ENCODE assay signal across 19 cellular contexts in the genomic region with DNA sequence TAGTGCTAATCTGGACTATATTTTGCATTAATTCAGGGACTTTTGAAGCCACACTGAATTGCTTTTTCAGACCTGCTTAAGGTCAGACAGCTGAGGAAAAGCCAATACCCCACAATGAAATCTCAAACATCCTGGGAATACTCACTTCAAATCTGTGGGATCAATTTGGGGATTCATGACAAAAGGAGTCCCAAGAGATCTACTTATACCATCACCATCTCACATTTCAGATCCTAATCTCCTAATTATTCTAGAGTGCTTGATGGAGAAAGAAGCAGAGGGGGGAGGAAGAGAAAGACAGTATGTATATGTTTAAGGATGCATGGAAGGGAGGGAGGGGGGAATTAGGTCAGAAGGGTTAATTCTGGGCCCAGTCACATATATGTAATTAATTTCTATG.
"Had no signal": no experiment of that assay in that cellular context is flagged by ENCODE, and none has a peak within 500 bp of the region (broad histone marks: within the 10 kb centered on the region; RNA-seq: fewer than 3 reads in every experiment).

No MANE protein-coding gene starts in this region.

- H2AFZ ChIP-seq: hepatocyte, parathyroid adenoma had no signal

- H3K36me3 ChIP-seq: lower lobe of right lung, right lobe of liver, stomach had no signal

- H3K36me3 Mint-ChIP-seq: activated naive CD8-positive, alpha-beta T cell treated with anti-CD3 and anti-CD28 coated beads, Interleukin-2, amount 10 ng/mL, durations not matched to agents 7 days and 5 days; brain; natural killer cell treated with Interleukin-12 subunit alpha and Interleukin-12 subunit beta and Interleukin-15 and Interleukin-18, amount 100 ng/mL, for 72 hours; type B pancreatic cell had no signal

- H3K27ac Mint-ChIP-seq: activated CD4-positive, alpha-beta T cell treated with anti-CD3 and anti-CD28 coated beads, Interleukin-2, amount 10 ng/mL, durations not matched to agents 24 days and 14 days; activated CD8-positive, alpha-beta T cell treated with anti-CD3 and anti-CD28 coated beads for 36 hours; activated naive CD8-positive, alpha-beta T cell treated with anti-CD3 and anti-CD28 coated beads, Interleukin-2, amount 10 ng/mL, durations not matched to agents 7 days and 5 days; activated T-helper 2 cell treated with anti-CD3 and anti-CD28 coated beads, Interferon-gamma antibody, Interleukin-2, Interleukin-4, amounts not matched to agents 10 μg/mL and 5 μg/mL and 100 μg/mL, durations not matched to agents 14 hours and 24 hours and 36 hours; natural killer cell treated with Interleukin-12 subunit alpha and Interleukin-12 subunit beta and Interleukin-15 and Interleukin-18, amount 100 ng/mL, for 72 hours; type B pancreatic cell had no signal

- ATAC-seq: activated CD8-positive, alpha-beta T cell treated with anti-CD3 and anti-CD28 coated beads for 36 hours; left cardiac atrium; lower lobe of right lung; natural killer cell treated with Interleukin-12 subunit alpha and Interleukin-12 subunit beta and Interleukin-15 and Interleukin-18, amount 100 ng/mL, for 72 hours; right lobe of liver had no signal

- DNase-seq: activated CD4-positive, alpha-beta T cell treated with anti-CD3 and anti-CD28 coated beads, Interleukin-2, amount 10 ng/mL, durations not matched to agents 24 days and 14 days; activated CD8-positive, alpha-beta T cell treated with anti-CD3 and anti-CD28 coated beads for 36 hours; activated naive CD4-positive, alpha-beta T cell treated with Interleukin-2 at 50 U/mL for 16 hours; activated naive CD8-positive, alpha-beta T cell treated with anti-CD3 and anti-CD28 coated beads, Interleukin-2, amount 10 ng/mL, durations not matched to agents 7 days and 5 days; activated T-cell treated with anti-CD3 and anti-CD28 coated beads, Interleukin-2, amount 50 U/mL, for 1 hour; caudate nucleus; foreskin fibroblast; left cardiac atrium; lower lobe of right lung; right lobe of liver; stimulated activated CD4-positive, alpha-beta T cell treated with anti-CD3 and anti-CD28 coated beads, Interleukin-4, amount 100 ng/mL, for 1 hour; stomach had no signal

- H3K4me1 ChIP-seq: lower lobe of right lung, parathyroid adenoma, right lobe of liver, stomach had no signal

- H3K9me3 Mint-ChIP-seq: activated CD4-positive, alpha-beta T cell treated with anti-CD3 and anti-CD28 coated beads, Interleukin-2, amount 10 ng/mL, durations not matched to agents 24 days and 14 days; activated CD8-positive, alpha-beta T cell treated with anti-CD3 and anti-CD28 coated beads for 36 hours; activated naive CD8-positive, alpha-beta T cell treated with anti-CD3 and anti-CD28 coated beads, Interleukin-2, amount 10 ng/mL, durations not matched to agents 7 days and 5 days; activated T-helper 2 cell treated with anti-CD3 and anti-CD28 coated beads, Interferon-gamma antibody, Interleukin-2, Interleukin-4, amounts not matched to agents 10 μg/mL and 5 μg/mL and 100 μg/mL, durations not matched to agents 14 hours and 24 hours and 36 hours; brain; natural killer cell treated with Interleukin-12 subunit alpha and Interleukin-12 subunit beta and Interleukin-15 and Interleukin-18, amount 100 ng/mL, for 72 hours; type B pancreatic cell had no signal

- H3K4me3 ChIP-seq: hepatocyte, lower lobe of right lung, right lobe of liver, smooth muscle cell, stomach had no signal

- H3K27me3 Mint-ChIP-seq: activated CD4-positive, alpha-beta T cell treated with anti-CD3 and anti-CD28 coated beads, Interleukin-2, amount 10 ng/mL, durations not matched to agents 24 days and 14 days; activated CD8-positive, alpha-beta T cell treated with anti-CD3 and anti-CD28 coated beads for 36 hours; brain; natural killer cell treated with Interleukin-12 subunit alpha and Interleukin-12 subunit beta and Interleukin-15 and Interleukin-18, amount 100 ng/mL, for 72 hours; type B pancreatic cell had no signal

- H3K9ac ChIP-seq: parathyroid adenoma had no signal

- H3K27me3 ChIP-seq: hepatocyte, right lobe of liver, stomach had no signal

- H3K79me2 ChIP-seq: hepatocyte, parathyroid adenoma had no signal

- H3K4me2 ChIP-seq: hepatocyte, smooth muscle cell had no signal

- H3K4me3 Mint-ChIP-seq: activated CD4-positive, alpha-beta T cell treated with anti-CD3 and anti-CD28 coated beads, Interleukin-2, amount 10 ng/mL, durations not matched to agents 24 days and 14 days; activated CD8-positive, alpha-beta T cell treated with anti-CD3 and anti-CD28 coated beads for 36 hours; activated naive CD8-positive, alpha-beta T cell treated with anti-CD3 and anti-CD28 coated beads, Interleukin-2, amount 10 ng/mL, durations not matched to agents 7 days and 5 days; brain; natural killer cell treated with Interleukin-12 subunit alpha and Interleukin-12 subunit beta and Interleukin-15 and Interleukin-18, amount 100 ng/mL, for 72 hours; type B pancreatic cell had no signal

- H3K27ac ChIP-seq: hepatocyte, lower lobe of right lung, parathyroid adenoma, right lobe of liver, stomach had no signal

- H3K4me1 Mint-ChIP-seq: activated CD4-positive, alpha-beta T cell treated with anti-CD3 and anti-CD28 coated beads, Interleukin-2, amount 10 ng/mL, durations not matched to agents 24 days and 14 days; activated naive CD8-positive, alpha-beta T cell treated with anti-CD3 and anti-CD28 coated beads, Interleukin-2, amount 10 ng/mL, durations not matched to agents 7 days and 5 days had no signal

- H3K9me3 ChIP-seq: lower lobe of right lung, right lobe of liver, stomach had no signal
